18 cellular contexts compared by ENCODE assay signal in genomic region chr13:33865945-33866344, GRCh38. TPM values are rescaled to one million over a fixed set of nuclear protein-coding genes. Genes with fewer than 3 reads are reported as not detected.
DNase-seq lines count a peak whose midpoint lies in the region; ATAC-seq and TF ChIP-seq lines count a peak whose summit lies in the region.
"Had no signal": no experiment of that assay in that cellular context is flagged by ENCODE, and none has a peak within 500 bp of the region (broad histone marks: within the 10 kb centered on the region; RNA-seq: fewer than 3 reads in every experiment).

No MANE protein-coding gene starts in this region.

- POLR2A ChIA-PET in activated CD8-positive, alpha-beta T cell treated with anti-CD3 and anti-CD28 coated beads for 36 hours (lab: Charles Lee) = no interaction called here

- no peak overlapping the region for H3K27ac Mint-ChIP-seq in activated CD8-positive, alpha-beta T cell treated with anti-CD3 and anti-CD28 coated beads for 36 hours
- H3K27ac Mint-ChIP-seq: activated T-helper 1 cell treated with anti-CD3 and anti-CD28 coated beads, Interleukin-12 subunit alpha, Interleukin-12 subunit beta, Interleukin-2, Interleukin-4 antibody, amounts not matched to agents 30 ng/mL and 10 ng/mL and 1 ng/mL, durations not matched to agents 14 hours and 24 hours and 36 hours; endodermal cell; WTC11 had no signal

- peak; percentile 89 for ATAC-seq in GM19397 (IDR thresholded peaks at IDR 0.05; ENCODE audit: unreplicated experiment)
- peak; percentile 93 for ATAC-seq in HG02759 (IDR thresholded peaks at IDR 0.05; ENCODE audit: unreplicated experiment)
- peak; percentile 87 for ATAC-seq in HG03469 (IDR thresholded peaks at IDR 0.05; ENCODE audit: unreplicated experiment)
- ATAC-seq in activated CD8-positive, alpha-beta T cell treated with anti-CD3 and anti-CD28 coated beads for 36 hours = no peak
- ATAC-seq: left colon, upper lobe of right lung, WTC11 had no signal

- no peaks in the 10 kb centered on the region for H3K27me3 Mint-ChIP-seq in activated CD8-positive, alpha-beta T cell treated with anti-CD3 and anti-CD28 coated beads for 36 hours
- H3K27me3 Mint-ChIP-seq: brain had no signal

- H3K36me3 Mint-ChIP-seq in activated CD8-positive, alpha-beta T cell treated with anti-CD3 and anti-CD28 coated beads for 36 hours (ENCODE audit: low read depth) = peaks cover 8% of the 10 kb centered on the region

- TF ChIP-seq CTCF in GM12874 (IDR thresholded peaks at IDR 0.05; ENCODE audit: insufficient read depth, low read depth, low read length) = peak; percentile 22; the same call in 1 of the 2 replicates
- no peak for TF ChIP-seq CTCF in activated CD8-positive, alpha-beta T cell treated with anti-CD3 and anti-CD28 coated beads for 36 hours (IDR thresholded peaks at IDR 0.05)

- H3K4me1 Mint-ChIP-seq in activated CD8-positive, alpha-beta T cell treated with anti-CD3 and anti-CD28 coated beads for 36 hours (ENCODE audit: low read depth) = no peaks in the 10 kb centered on the region
- H3K4me1 Mint-ChIP-seq: WTC11 had no signal

- H3K9me3 Mint-ChIP-seq in activated CD8-positive, alpha-beta T cell treated with anti-CD3 and anti-CD28 coated beads for 36 hours = no peaks in the 10 kb centered on the region
- H3K9me3 Mint-ChIP-seq: activated T-helper 1 cell treated with anti-CD3 and anti-CD28 coated beads, Interleukin-12 subunit alpha, Interleukin-12 subunit beta, Interleukin-2, Interleukin-4 antibody, amounts not matched to agents 30 ng/mL and 10 ng/mL and 1 ng/mL, durations not matched to agents 14 hours and 24 hours and 36 hours; brain; endodermal cell had no signal

- DNase-seq in activated CD8-positive, alpha-beta T cell treated with anti-CD3 and anti-CD28 coated beads for 36 hours = no peak
- DNase-seq in activated CD8-positive, alpha-beta memory T cell treated with anti-CD3 and anti-CD28 coated beads, Interleukin-2, amount 50 U/mL, for 48 hours = no peak
- no peak for DNase-seq in activated gamma-delta T cell treated with Interleukin-2 at 50 U/mL for 16 hours
- no peak for DNase-seq in DMS53 (lab: John Stamatoyannopoulos, UW)
- DNase-seq: endodermal cell, glutamatergic neuron, left colon, NCI-H1105, NCI-H69, SIG-M5, upper lobe of right lung had no signal

- CTCF ChIA-PET in activated CD8-positive, alpha-beta T cell treated with anti-CD3 and anti-CD28 coated beads for 36 hours (lab: Charles Lee) = no interaction called here

- H3K4me3 Mint-ChIP-seq in activated CD8-positive, alpha-beta T cell treated with anti-CD3 and anti-CD28 coated beads for 36 hours = no peak overlapping the region
- H3K4me3 Mint-ChIP-seq: activated T-helper 1 cell treated with anti-CD3 and anti-CD28 coated beads, Interleukin-12 subunit alpha, Interleukin-12 subunit beta, Interleukin-2, Interleukin-4 antibody, amounts not matched to agents 30 ng/mL and 10 ng/mL and 1 ng/mL, durations not matched to agents 14 hours and 24 hours and 36 hours; brain; endodermal cell; WTC11 had no signal

- intact Hi-C loops in activated CD8-positive, alpha-beta T cell treated with anti-CD3 and anti-CD28 coated beads for 36 hours (cut with micrococcal nuclease) = no loop called here

RNA-seq across cellular contexts. Expression of gene RFC3, which starts 48.0 kb away (rescaled TPM):
- total RNA-seq in activated CD8-positive, alpha-beta T cell treated with anti-CD3 and anti-CD28 coated beads for 36 hours = 10 to 100 TPM; 60.0 to 63.0 TPM
